1 cellular context compared by ENCODE assay signal in the genomic region with DNA sequence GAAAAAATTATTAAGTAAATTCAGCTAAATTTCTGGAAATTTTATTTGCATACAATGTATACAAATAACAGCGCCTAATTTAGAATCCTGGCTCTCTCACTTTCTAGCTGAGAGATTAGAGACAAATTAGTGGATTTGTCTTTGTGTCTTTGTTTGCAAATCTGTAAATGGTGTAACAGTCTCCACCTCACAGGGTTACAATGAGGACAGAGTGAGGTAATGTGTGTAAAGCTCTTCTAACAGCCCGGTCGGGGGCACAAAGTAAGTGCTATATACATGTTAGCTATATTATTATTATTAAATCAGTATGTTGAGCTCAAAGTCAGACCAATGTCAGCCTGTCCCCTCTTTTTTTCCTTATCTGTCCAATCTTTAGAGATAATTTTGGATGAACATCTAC.
TF ChIP-seq lines count a peak whose summit lies in the region.

No MANE protein-coding gene starts in this region.

TF ChIP-seq in K562, 482 proteins besides CTCF, POLR2A, EP300 and RAD21:
- TF ChIP-seq CEBPB (tag; IDR thresholded peaks at IDR 0.05) = no peak
- no peak for TF ChIP-seq ZNF239 (CRISPR knock-in tag; IDR thresholded peaks at IDR 0.05)
- no peak for TF ChIP-seq RUNX1 (IDR thresholded peaks at IDR 0.05; ENCODE audit: low read depth)
- 0 out of 4 replicates have a peak, but pooled peaks of 1 of the 2 experiments have one; percentile 34 for TF ChIP-seq TBL1XR1 (IDR thresholded peaks at IDR 0.05; ENCODE audit: low read length in 2 of 2)
